In genomic region chr18:61742555-61743429, GRCh38 we compare ENCODE assay signal across 18 cellular contexts.
DNase-seq lines count a peak whose midpoint lies in the region; ATAC-seq, FAIRE-seq and TF ChIP-seq lines count a peak whose summit lies in the region.
"Had no signal": no experiment of that assay in that cellular context is flagged by ENCODE, and none has a peak within 500 bp of the region (broad histone marks: within the 10 kb centered on the region; RNA-seq: fewer than 3 reads in every experiment).

No MANE protein-coding gene starts in this region.

- DNase-seq in bronchial epithelial cell (ENCODE audit: low read depth) (no peak), globus pallidus (ENCODE audit: low spot score) (peak; percentile 34), omental fat pad (ENCODE audit: low spot score) (no peak), tibial artery (peak; percentile 76 to 95)
- DNase-seq in activated T-cell treated with anti-CD3 and anti-CD28 coated beads, Interleukin-2, amount 50 U/mL, for 4 hours = no peak
- DNase-seq: activated gamma-delta T cell, DMS79, left colon, NCI-H187, NCI-H524 treated with DMSO at 0.1 percent for 48 hours, nephron progenitor cell, PC-9 had no signal

- peak; percentile 22 for ATAC-seq in omental fat pad (ENCODE audit: low FRiP score)
- no peak for ATAC-seq in activated T-cell treated with anti-CD3 and anti-CD28 coated beads, Interleukin-2, amount 50 U/mL, for 4 hours
- no peak for ATAC-seq in HG03108 (IDR thresholded peaks at IDR 0.05; ENCODE audit: unreplicated experiment)
- no peak for ATAC-seq in GM19351 (IDR thresholded peaks at IDR 0.05; ENCODE audit: unreplicated experiment)
- ATAC-seq in HG03457 (IDR thresholded peaks at IDR 0.05; ENCODE audit: unreplicated experiment) = no peak
- ATAC-seq: left colon had no signal

- H3K27me3 ChIP-seq in bronchial epithelial cell (ENCODE audit: control insufficient read depth, insufficient read depth, low read length) (no peaks in the 10 kb centered on the region), tibial artery (no peaks in the 10 kb centered on the region)
- H3K27me3 ChIP-seq: BLaER1 had no signal

- no peaks in the 10 kb centered on the region for H3K4me1 Mint-ChIP-seq in activated T-cell treated with anti-CD3 and anti-CD28 coated beads, Interleukin-2, amount 50 U/mL, for 4 hours (ENCODE audit: low read depth)

- peak; percentile 73 for FAIRE-seq in bronchial epithelial cell (lab: Jason Lieb, UNC)

- H3K4me1 ChIP-seq in tibial artery = peaks cover 0 to 74% (median 37%) of the 10 kb centered on the region in 4 donors

- H3K27me3 Mint-ChIP-seq in activated T-cell treated with anti-CD3 and anti-CD28 coated beads, Interleukin-2, amount 50 U/mL, for 4 hours (ENCODE audit: low read depth) = no peaks in the 10 kb centered on the region
- H3K27me3 Mint-ChIP-seq: stimulated activated naive CD8-positive, alpha-beta T cell treated with anti-CD3 and anti-CD28 coated beads, Interleukin-15, Interleukin-2, amounts not matched to agents 100 ng/mL and 50 ng/mL, for 24 hours had no signal

- no peaks in the 10 kb centered on the region for H3K9me3 Mint-ChIP-seq in activated T-cell treated with anti-CD3 and anti-CD28 coated beads, Interleukin-2, amount 50 U/mL, for 4 hours
- H3K9me3 Mint-ChIP-seq: stimulated activated naive CD8-positive, alpha-beta T cell treated with anti-CD3 and anti-CD28 coated beads, Interleukin-15, Interleukin-2, amounts not matched to agents 100 ng/mL and 50 ng/mL, for 24 hours had no signal

- H3K36me3 ChIP-seq in bronchial epithelial cell (ENCODE audit: control insufficient read depth, insufficient read depth, low read length) (no peaks in the 10 kb centered on the region), tibial artery (no peaks in the 10 kb centered on the region)
- H3K36me3 ChIP-seq: BLaER1 had no signal

- H3K36me3 Mint-ChIP-seq in activated T-cell treated with anti-CD3 and anti-CD28 coated beads, Interleukin-2, amount 50 U/mL, for 4 hours (ENCODE audit: insufficient read depth) = no peaks in the 10 kb centered on the region

- no peaks in the 10 kb centered on the region for H3K9me3 ChIP-seq in tibial artery

- H3K4me3 ChIP-seq in bronchial epithelial cell (ENCODE audit: low read depth, low read length) (no peak overlapping the region), tibial artery (no peak overlapping the region)
- H3K4me3 ChIP-seq: BLaER1, PC-9, skin epidermis had no signal

- TF ChIP-seq CTCF in bronchial epithelial cell (IDR thresholded peaks at IDR 0.05; ENCODE audit: insufficient read depth, low read length, severe bottlenecking) (no peak), omental fat pad (IDR thresholded peaks at IDR 0.05) (no peak), tibial artery (IDR thresholded peaks at IDR 0.05) (peak; percentile 39 to 54)

- H3K27ac ChIP-seq in tibial artery = peak overlapping the region; percentile 92 to 94
- H3K27ac ChIP-seq: BLaER1, PC-9 had no signal

- H3K4me3 Mint-ChIP-seq in activated T-cell treated with anti-CD3 and anti-CD28 coated beads, Interleukin-2, amount 50 U/mL, for 4 hours = no peak overlapping the region
- H3K4me3 Mint-ChIP-seq: nephron progenitor cell; stimulated activated naive CD8-positive, alpha-beta T cell treated with anti-CD3 and anti-CD28 coated beads, Interleukin-15, Interleukin-2, amounts not matched to agents 100 ng/mL and 50 ng/mL, for 24 hours had no signal

- intact Hi-C loops in tibial artery (cut with DNase I; ENCODE audit: low total_unique reads) = no loop called here

Comparison
In these comparisons a context has a peak if more than half of its experiments do, and no peak if none do; other contexts are left out.
1. DNase-seq: peak in globus pallidus (single experiment) and tibial artery (2 of 2); none in bronchial epithelial cell (single experiment), omental fat pad (single experiment) and activated T-cell treated with anti-CD3 and anti-CD28 coated beads, Interleukin-2, amount 50 U/mL, for 4 hours (single experiment).
2. CTCF ChIP-seq: peak in tibial artery (2 of 2); none in bronchial epithelial cell (single experiment) and omental fat pad (0 of 3).